Comparison of ENCODE assay signal across 6 cellular contexts in genomic region chr20:3785240-3786125, GRCh38. TPM values are rescaled to one million over a fixed set of nuclear protein-coding genes. Genes with fewer than 3 reads are reported as not detected.
A peak's percentile ranks its signal among the peaks of the same experiment; 100 is the strongest.
DNase-seq lines count a peak whose midpoint lies in the region; ATAC-seq and TF ChIP-seq lines count a peak whose summit lies in the region.

No MANE protein-coding gene starts in this region.

- no peak overlapping the region for H2AFZ ChIP-seq in hepatocyte

- ATAC-seq in left colon = no peak
- no peak for ATAC-seq in GM19035 (IDR thresholded peaks at IDR 0.05; ENCODE audit: unreplicated experiment)

- no peaks in the 10 kb centered on the region for H3K27me3 ChIP-seq in hepatocyte

- WGBS in hepatocyte (ENCODE audit: low lambda C conversion rate, missing lambda C conversion rate) = 67% methylated on average over 69 of the region's 79 CpGs

- DNase-seq in AG08395 (ENCODE audit: low spot score) = peak; percentile 15
- DNase-seq in hepatocyte (ENCODE audit: low spot score) = no peak
- DNase-seq in C1 segment of cervical spinal cord (lab: John Stamatoyannopoulos, UW) = no peak
- DNase-seq in left colon = no peak

- H3K9me2 ChIP-seq in hepatocyte (replicated peaks; ENCODE audit: insufficient read depth) = no peaks in the 10 kb centered on the region

- intact Hi-C loops in left colon (cut with DNase I, micrococcal nuclease) = no loop called here

- peak overlapping the region; percentile 97 for H3K4me2 ChIP-seq in hepatocyte

- no peak for TF ChIP-seq CTCF in hepatocyte (IDR thresholded peaks at IDR 0.05; ENCODE audit: poor library complexity)

- peaks cover 18% of the 10 kb centered on the region for H4K20me1 ChIP-seq in hepatocyte (ENCODE audit: insufficient read depth, poor library complexity, severe bottlenecking)

- no peaks in the 10 kb centered on the region for H3K9me3 ChIP-seq in hepatocyte (ENCODE audit: low read depth)

- peaks cover 34% of the 10 kb centered on the region for H3K4me1 ChIP-seq in hepatocyte (ENCODE audit: insufficient read depth)

- peaks cover 32% of the 10 kb centered on the region for H3K79me2 ChIP-seq in hepatocyte

- no peaks in the 10 kb centered on the region for H3K36me3 ChIP-seq in hepatocyte (replicated peaks; ENCODE audit: insufficient read depth, low read depth)

- H3K27ac ChIP-seq in hepatocyte = peak overlapping the region; percentile 70

- peak overlapping the region; percentile 30 for H3K4me3 ChIP-seq in hepatocyte

TF ChIP-seq in PFSK-1, 5 proteins besides CTCF, POLR2A, EP300 and RAD21:
- TF ChIP-seq SIN3A (IDR thresholded peaks at IDR 0.05; ENCODE audit: borderline replicate concordance, insufficient read depth, low read length) (no peak), FOXP2 (optimal IDR thresholded peaks at IDR 0.05; ENCODE audit: borderline replicate concordance, extremely low read depth, extremely low read length, insufficient read depth) (no peak), POLR2AphosphoS5 (IDR thresholded peaks at IDR 0.05; ENCODE audit: low read depth, low read length) (0 out of 2 replicates have a peak, but pooled peaks have one; percentile 3)

RNA-seq across cellular contexts. Expression of gene CENPB, which starts 1.1 kb away (rescaled TPM):
- polyA plus RNA-seq in PFSK-1 (2012; ENCODE audit: insufficient read length, low read depth) = 141 TPM
- 40.9 and 46.7 TPM in 2 replicates for total RNA-seq in hepatocyte
- 17.6 and 21.2 TPM in 2 replicates for polyA plus RNA-seq in hepatocyte
- total RNA-seq in left colon = 10 to 100 TPM; 80.5 to 82.2 TPM

RNA-seq across cellular contexts. Expression of gene SPEF1, which starts 4.2 kb away (rescaled TPM):
- 0.29 TPM for polyA plus RNA-seq in PFSK-1 (2012; ENCODE audit: insufficient read length, low read depth)
- total RNA-seq in hepatocyte = 0.63 TPM in 1 of 2 replicates, not detected in the other
- 0.51 TPM in 1 of 2 replicates, not detected in the other for polyA plus RNA-seq in hepatocyte
- under 1 TPM in 1 of 2 donors, not detected in 1; 0.14 TPM for total RNA-seq in left colon

RNA-seq across cellular contexts. Expression of gene CDC25B, which starts 10.6 kb away (rescaled TPM):
- polyA plus RNA-seq in PFSK-1 (2012; ENCODE audit: insufficient read length, low read depth) = 168 TPM
- total RNA-seq in hepatocyte (15.1 and 15.7 TPM in 2 replicates), left colon (10 to 100 TPM; 19.5 to 33.5 TPM)
- polyA plus RNA-seq in hepatocyte = 20.0 and 21.9 TPM in 2 replicates

RNA-seq across cellular contexts. Expression of gene ADISSP, which starts 17.9 kb away (rescaled TPM):
- 203 TPM for polyA plus RNA-seq in PFSK-1 (2012; ENCODE audit: insufficient read length, low read depth)
- 9.6 and 11.7 TPM in 2 replicates for total RNA-seq in hepatocyte
- 31.7 and 36.0 TPM in 2 replicates for polyA plus RNA-seq in hepatocyte
- 10 to 100 TPM; 13.3 to 19.8 TPM for total RNA-seq in left colon

RNA-seq across cellular contexts. Expression of gene AP5S1, which starts 34.9 kb away (rescaled TPM):
- 23.8 TPM for polyA plus RNA-seq in PFSK-1 (2012; ENCODE audit: insufficient read length, low read depth)
- total RNA-seq in hepatocyte (13.8 and 15.9 TPM in 2 replicates), left colon (10 to 100 TPM; 14.2 to 19.3 TPM)
- 19.7 and 21.8 TPM in 2 replicates for polyA plus RNA-seq in hepatocyte
